ENCODE assay signal across 9 cellular contexts in genomic region chr20:137668-138131, GRCh38. TPM values are rescaled to one million over a fixed set of nuclear protein-coding genes. Genes with fewer than 3 reads are reported as not detected.
DNase-seq lines count a peak whose midpoint lies in the region; ATAC-seq and TF ChIP-seq lines count a peak whose summit lies in the region.
"Had no signal": no experiment of that assay in that cellular context is flagged by ENCODE, and none has a peak within 500 bp of the region (broad histone marks: within the 10 kb centered on the region; RNA-seq: fewer than 3 reads in every experiment).

No MANE protein-coding gene starts in this region.

- H3K4me3 Mint-ChIP-seq in activated CD8-positive, alpha-beta T cell treated with anti-CD3 and anti-CD28 coated beads for 36 hours: no peak overlapping the region
- H3K4me3 Mint-ChIP-seq in type B pancreatic cell: no peak overlapping the region

- CTCF ChIA-PET in activated CD8-positive, alpha-beta T cell treated with anti-CD3 and anti-CD28 coated beads for 36 hours (lab: Charles Lee): interaction anchor here (0.7 to 1.6 kb wide), 11 partner anchors 12 to 129 kb away, joined by 3 to 6 read pairs (median 4); partner anchors contain the start of gene DEFB127

- H3K9me3 Mint-ChIP-seq in activated CD8-positive, alpha-beta T cell treated with anti-CD3 and anti-CD28 coated beads for 36 hours: peaks cover 11% of the 10 kb centered on the region
- H3K9me3 Mint-ChIP-seq in type B pancreatic cell: peaks cover 13% of the 10 kb centered on the region

- ATAC-seq in activated CD8-positive, alpha-beta T cell treated with anti-CD3 and anti-CD28 coated beads for 36 hours: peak; percentile 51
- ATAC-seq in GM18519 (IDR thresholded peaks at IDR 0.05; ENCODE audit: low FRiP score, unreplicated experiment) (no peak), HG03159 (IDR thresholded peaks at IDR 0.05; ENCODE audit: unreplicated experiment) (no peak), GM21723 (IDR thresholded peaks at IDR 0.05; ENCODE audit: unreplicated experiment) (no peak)

- intact Hi-C loops in left ventricle myocardium inferior (cut with micrococcal nuclease) (no loop called here), cardiac septum (cut with DNase I) (no loop called here)
- intact Hi-C loops in activated CD8-positive, alpha-beta T cell treated with anti-CD3 and anti-CD28 coated beads for 36 hours (cut with micrococcal nuclease): no loop called here

- POLR2A ChIA-PET in activated CD8-positive, alpha-beta T cell treated with anti-CD3 and anti-CD28 coated beads for 36 hours (lab: Charles Lee): no interaction called here

- TF ChIP-seq CTCF in left ventricle myocardium inferior (IDR thresholded peaks at IDR 0.05; ENCODE audit: borderline replicate concordance) (peak; percentile 7), type B pancreatic cell (conservative IDR thresholded peaks at IDR 0.05) (peak; percentile 50)
- peak; percentile 59 for TF ChIP-seq CTCF in activated CD8-positive, alpha-beta T cell treated with anti-CD3 and anti-CD28 coated beads for 36 hours (IDR thresholded peaks at IDR 0.05)

- no peaks in the 10 kb centered on the region for H3K36me3 Mint-ChIP-seq in activated CD8-positive, alpha-beta T cell treated with anti-CD3 and anti-CD28 coated beads for 36 hours (ENCODE audit: low read depth)
- no peaks in the 10 kb centered on the region for H3K36me3 Mint-ChIP-seq in type B pancreatic cell

- DNase-seq in left ventricle myocardium inferior: no peak
- DNase-seq in cardiac septum (ENCODE audit: low spot score): no peak
- peak; percentile 23 for DNase-seq in NCI-H1048 (lab: John Stamatoyannopoulos, UW)
- peak; percentile 38 for DNase-seq in activated CD8-positive, alpha-beta T cell treated with anti-CD3 and anti-CD28 coated beads for 36 hours
- no peak for DNase-seq in type B pancreatic cell (ENCODE audit: extremely low spot score, unreplicated experiment)
- DNase-seq: activated T-cell treated with anti-CD3 and anti-CD28 coated beads, Interleukin-2, amount 50 U/mL, for 1 hour had no signal

- peaks cover 6% of the 10 kb centered on the region for H3K9me3 ChIP-seq in left ventricle myocardium inferior (replicated peaks)

- peaks cover 38% of the 10 kb centered on the region for H3K27me3 ChIP-seq in left ventricle myocardium inferior (ENCODE audit: low read depth)

- no peak overlapping the region for H3K27ac ChIP-seq in left ventricle myocardium inferior (replicated peaks)

- H3K27me3 Mint-ChIP-seq in activated CD8-positive, alpha-beta T cell treated with anti-CD3 and anti-CD28 coated beads for 36 hours: peaks cover 19% of the 10 kb centered on the region
- H3K27me3 Mint-ChIP-seq in type B pancreatic cell: peaks cover 25% of the 10 kb centered on the region

- no peaks in the 10 kb centered on the region for H3K36me3 ChIP-seq in left ventricle myocardium inferior

- H3K4me1 ChIP-seq in left ventricle myocardium inferior: no peaks in the 10 kb centered on the region

- H3K4me1 Mint-ChIP-seq in activated CD8-positive, alpha-beta T cell treated with anti-CD3 and anti-CD28 coated beads for 36 hours (ENCODE audit: low read depth): no peaks in the 10 kb centered on the region
- no peaks in the 10 kb centered on the region for H3K4me1 Mint-ChIP-seq in type B pancreatic cell (ENCODE audit: unreplicated experiment)

- H3K4me3 ChIP-seq in left ventricle myocardium inferior: no peak overlapping the region

- H3K27ac Mint-ChIP-seq in activated CD8-positive, alpha-beta T cell treated with anti-CD3 and anti-CD28 coated beads for 36 hours: no peak overlapping the region
- no peak overlapping the region for H3K27ac Mint-ChIP-seq in type B pancreatic cell

RNA-seq across cellular contexts. Expression of gene DEFB126, which starts 4.7 kb away (rescaled TPM):
- not detected for total RNA-seq in left ventricle myocardium inferior
- total RNA-seq in cardiac septum: not detected
- total RNA-seq in activated CD8-positive, alpha-beta T cell treated with anti-CD3 and anti-CD28 coated beads for 36 hours: not detected
- not detected in 2 replicates for total RNA-seq in type B pancreatic cell (ENCODE audit: low replicate concordance)

RNA-seq across cellular contexts. Expression of gene DEFB127, which starts 19.6 kb away (rescaled TPM):
- not detected for total RNA-seq in left ventricle myocardium inferior
- total RNA-seq in cardiac septum: not detected
- not detected for total RNA-seq in activated CD8-positive, alpha-beta T cell treated with anti-CD3 and anti-CD28 coated beads for 36 hours
- not detected in 2 replicates for total RNA-seq in type B pancreatic cell (ENCODE audit: low replicate concordance)

RNA-seq across cellular contexts. Expression of gene DEFB125, which starts 50.2 kb away (rescaled TPM):
- total RNA-seq in left ventricle myocardium inferior: not detected
- total RNA-seq in cardiac septum: not detected
- total RNA-seq in activated CD8-positive, alpha-beta T cell treated with anti-CD3 and anti-CD28 coated beads for 36 hours: not detected
- total RNA-seq in type B pancreatic cell (ENCODE audit: low replicate concordance): not detected in 2 replicates

RNA-seq across cellular contexts. Expression of gene DEFB128, which starts 51.8 kb away (rescaled TPM):
- total RNA-seq in left ventricle myocardium inferior (not detected), cardiac septum (not detected), type B pancreatic cell (ENCODE audit: low replicate concordance) (not detected in 2 replicates)
- total RNA-seq in activated CD8-positive, alpha-beta T cell treated with anti-CD3 and anti-CD28 coated beads for 36 hours: not detected

Comparison
In these comparisons a context has a peak if more than half of its experiments do, and no peak if none do; other contexts are left out.
1. DNase-seq: peak in NCI-H1048 (single experiment) and activated CD8-positive, alpha-beta T cell treated with anti-CD3 and anti-CD28 coated beads for 36 hours (single experiment); none in left ventricle myocardium inferior (single experiment), cardiac septum (single experiment) and type B pancreatic cell (single experiment).
2. CTCF ChIP-seq: peak in every context shown above with its lines; median percentile 59 in activated CD8-positive, alpha-beta T cell treated with anti-CD3 and anti-CD28 coated beads for 36 hours; 50 in type B pancreatic cell; 7 in left ventricle myocardium inferior.